ENCODE assay signal across 10 cellular contexts in the genomic region with DNA sequence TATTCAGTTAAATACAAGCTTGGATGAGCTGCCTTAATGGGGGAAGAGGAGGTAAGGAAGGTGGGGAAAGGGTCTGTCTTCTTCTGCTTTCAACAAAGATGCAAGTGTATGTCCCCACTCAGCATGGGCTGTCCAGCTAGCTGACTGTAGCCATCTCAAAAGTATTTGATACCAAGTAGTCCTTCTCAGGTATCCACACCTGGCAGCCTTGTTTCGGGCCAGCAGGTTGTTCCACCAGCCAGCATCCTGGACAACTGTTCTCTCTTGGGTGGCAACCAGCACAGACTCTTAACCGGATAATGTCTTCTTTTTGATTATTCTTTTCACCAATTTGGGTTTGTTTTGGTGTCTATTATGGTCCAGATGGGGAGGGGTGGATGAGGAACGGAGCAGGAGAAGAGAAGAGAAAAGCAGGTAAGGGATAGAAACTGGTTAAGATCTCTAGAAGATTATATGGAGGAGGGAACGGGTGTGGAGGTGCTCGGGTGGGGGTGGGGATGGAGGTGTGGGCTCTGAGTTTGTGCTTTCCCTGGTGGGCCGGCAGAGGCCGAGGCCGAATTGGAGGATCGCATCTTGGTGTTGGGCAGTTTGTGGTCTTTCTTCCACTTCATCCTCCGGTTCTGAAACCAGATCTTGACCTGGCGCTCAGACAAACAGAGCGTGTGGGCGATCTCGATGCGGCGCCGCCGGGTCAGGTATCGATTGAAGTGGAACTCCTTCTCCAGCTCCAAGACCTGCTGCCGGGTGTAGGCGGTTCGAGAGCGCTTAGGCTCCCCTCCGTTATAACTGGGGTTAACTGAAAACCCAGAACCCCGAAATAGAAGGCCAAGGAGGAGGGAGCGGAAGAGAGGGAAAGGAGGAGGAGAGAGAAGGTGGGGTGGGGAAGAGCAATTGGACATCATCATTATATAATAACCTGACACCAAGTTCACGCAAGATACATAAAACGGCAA. TPM values are rescaled to one million over a fixed set of nuclear protein-coding genes. Genes with fewer than 3 reads are reported as not detected.
DNase-seq lines count a peak whose midpoint lies in the region; ATAC-seq and TF ChIP-seq lines count a peak whose summit lies in the region.
"Had no signal": no experiment of that assay in that cellular context is flagged by ENCODE, and none has a peak within 500 bp of the region (broad histone marks: within the 10 kb centered on the region; RNA-seq: fewer than 3 reads in every experiment).

No MANE protein-coding gene starts in this region.

- H3K36me3 ChIP-seq in HEK293 (ENCODE audit: control insufficient read depth in 2 of 2, insufficient read depth in 1 of 2, low read length in 2 of 2): peaks cover 5 to 22% of the 10 kb centered on the region in 2 experiments; a peak in 1 of 3 replicates
- no peaks in the 10 kb centered on the region for H3K36me3 ChIP-seq in spleen

- DNase-seq in astrocyte of the cerebellum (ENCODE audit: low read depth): no peak
- DNase-seq in left lobe of liver (ENCODE audit: low spot score): peak; percentile 35
- DNase-seq in spleen: no peak
- no peak for DNase-seq in NCI-H82 (lab: John Stamatoyannopoulos, UW)
- no peak for DNase-seq in NCI-H69 (lab: John Stamatoyannopoulos, UW)
- DNase-seq: dorsolateral prefrontal cortex had no signal

- peak overlapping the region; percentile 100 for H3K27ac ChIP-seq in HEK293 (ENCODE audit: extremely low read depth, low read depth, low read length)
- peak overlapping the region in 5 of 8 donors; percentile 86 to 94 (median 91) for H3K27ac ChIP-seq in spleen
- H3K27ac ChIP-seq: dorsolateral prefrontal cortex had no signal

- 70 to 82% (median 78%) methylated on average over 28 of the region's 28 CpGs for WGBS in spleen, 5 donors

- no peaks in the 10 kb centered on the region for H3K9me3 ChIP-seq in HEK293 (ENCODE audit: control insufficient read depth, insufficient read depth, low read depth, low read length)
- H3K9me3 ChIP-seq in spleen: no peaks in the 10 kb centered on the region

- ATAC-seq in left lobe of liver: no peak
- ATAC-seq in SK-N-SH treated with all-trans-retinoic acid at 6 μM for 48 hours: no peak

- intact Hi-C loops in spleen (cut with DNase I; ENCODE audit: low total_unique reads): no loop called here

- no peak overlapping the region for H3K4me3 ChIP-seq in HEK293 (ENCODE audit: low read depth, low read length)
- peak overlapping the region; percentile 42 for H3K4me3 ChIP-seq in astrocyte of the cerebellum (ENCODE audit: low read depth, low read length)
- H3K4me3 ChIP-seq in spleen: peak overlapping the region; percentile 12 to 87 (median 58)
- H3K4me3 ChIP-seq: dorsolateral prefrontal cortex had no signal

- H3K4me1 ChIP-seq in HEK293 (ENCODE audit: control insufficient read depth, insufficient read depth, low read length) (peaks cover 66% of the 10 kb centered on the region), spleen (peaks cover 0 to 22% (median 6%) of the 10 kb centered on the region in 6 donors)

- TF ChIP-seq POLR2A in spleen (IDR thresholded peaks at IDR 0.05): no peak

- CTCF ChIA-PET in HEK293 (lab: Yijun Ruan, JAX): interaction anchor here (0.8 to 1.6 kb wide), 5 partner anchors 9 to 447 kb away, joined by 3 to 6 read pairs (median 4); partner anchors contain the start of gene HOXA6

- in situ Hi-C loops in astrocyte of the cerebellum (cut with HindIII; ENCODE audit: low sequenced_read_pairs): no loop called here

- peaks cover 0 to 14% (median 0%) of the 10 kb centered on the region in 7 donors for H3K27me3 ChIP-seq in spleen (replicated peaks in 1 of 7)

- TF ChIP-seq CTCF in HEK293 (tag by site-specific recombination; IDR thresholded peaks at IDR 0.05): no peak
- no peak for TF ChIP-seq CTCF in astrocyte of the cerebellum (IDR thresholded peaks at IDR 0.05; ENCODE audit: low read depth, low read length, missing control alignments)
- no peak for TF ChIP-seq CTCF in spleen (IDR thresholded peaks at IDR 0.05 in 8 of 11, conservative IDR thresholded peaks at IDR 0.05 in 3 of 11)

- POLR2A ChIA-PET in HEK293 (lab: Yijun Ruan, JAX): interaction anchor here (1.3 to 1.4 kb wide), 2 partner anchors 14 to 15 kb away, joined by 3 to 4 read pairs; no protein-coding TSS in a partner anchor

TF ChIP-seq in HEK293, 187 proteins besides CTCF, POLR2A, EP300 and RAD21 (continues in another document):
- no peak for TF ChIP-seq ZNF184 (tag by site-specific recombination; IDR thresholded peaks at IDR 0.05)
- peak; percentile 81 for TF ChIP-seq ZFHX2 (tag by site-specific recombination; conservative IDR thresholded peaks at IDR 0.05)
- TF ChIP-seq ZNF664 (tag by site-specific recombination; IDR thresholded peaks at IDR 0.05): no peak
- TF ChIP-seq WT1 (tag by site-specific recombination; IDR thresholded peaks at IDR 0.05): no peak
- TF ChIP-seq, protein P1, sequence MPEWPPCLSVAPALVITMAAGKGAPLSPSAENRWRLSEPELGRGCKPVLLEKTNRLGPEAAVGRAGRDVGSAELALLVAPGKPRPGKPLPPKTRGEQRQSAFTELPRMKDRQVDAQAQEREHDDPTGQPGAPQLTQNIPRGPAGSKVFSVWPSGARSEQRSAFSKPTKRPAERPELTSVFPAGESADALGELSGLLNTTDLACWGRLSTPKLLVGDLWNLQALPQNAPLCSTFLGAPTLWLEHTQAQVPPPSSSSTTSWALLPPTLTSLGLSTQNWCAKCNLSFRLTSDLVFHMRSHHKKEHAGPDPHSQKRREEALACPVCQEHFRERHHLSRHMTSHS (tag by site-specific recombination; IDR thresholded peaks at IDR 0.05): no peak
- no peak for TF ChIP-seq YY1 (tag by site-specific recombination; IDR thresholded peaks at IDR 0.05)
- TF ChIP-seq ZNF747 (tag by site-specific recombination; IDR thresholded peaks at IDR 0.05): no peak
- no peak for TF ChIP-seq ZNF24 (tag by site-specific recombination; IDR thresholded peaks at IDR 0.05)
- TF ChIP-seq ZNF248 (tag by site-specific recombination; IDR thresholded peaks at IDR 0.05): no peak
- TF ChIP-seq ZNF221 (tag by site-specific recombination; IDR thresholded peaks at IDR 0.05; ENCODE audit: borderline replicate concordance): no peak
- no peak for TF ChIP-seq GLIS1 (tag by site-specific recombination; IDR thresholded peaks at IDR 0.05)

TF ChIP-seq in SK-N-SH treated with all-trans-retinoic acid at 6 μM for 48 hours, 23 proteins besides CTCF, POLR2A, EP300 and RAD21:
- TF ChIP-seq GLIS3 (CRISPR knock-in tag; IDR thresholded peaks at IDR 0.05) (no peak), CSDC2 (CRISPR knock-in tag; IDR thresholded peaks at IDR 0.05) (no peak), ISL1 (CRISPR knock-in tag; IDR thresholded peaks at IDR 0.05) (no peak), RARB (CRISPR knock-in tag; IDR thresholded peaks at IDR 0.05) (no peak), ARNTL (CRISPR knock-in tag; IDR thresholded peaks at IDR 0.05; ENCODE audit: borderline replicate concordance, low read depth) (no peak)
TF ChIP-seq in SK-N-SH treated with all-trans-retinoic acid at 6 μM for 48 hours: peak in this region for 0.

RNA-seq across cellular contexts. Expression of gene HOXA4, which starts 1.5 kb away (rescaled TPM):
- total RNA-seq in left lobe of liver (0.43 TPM), spleen (10 to 100 TPM in 1 of 7 donors, 1 to 10 TPM in 6; 2.7 to 10.8 (median 4.6) TPM)
- 1 to 10 TPM; 2.1 to 5.9 (median 3.6) TPM for polyA plus RNA-seq in spleen
- total RNA-seq: activated T-helper 2 cell treated with anti-CD3 and anti-CD28 coated beads, Interferon-gamma antibody, Interleukin-2, Interleukin-4, amounts not matched to agents 10 μg/mL and 5 μg/mL and 100 μg/mL, durations not matched to agents 14 hours and 24 hours and 36 hours had no signal

RNA-seq across cellular contexts. Expression of gene HOXA5, which starts 14.4 kb away (rescaled TPM):
- 0.50 TPM for total RNA-seq in left lobe of liver
- total RNA-seq in spleen: 1 to 10 TPM; 3.0 to 9.3 (median 6.9) TPM
- polyA plus RNA-seq in spleen: 1 to 10 TPM; 1.6 to 2.3 (median 2.2) TPM
- total RNA-seq: activated T-helper 2 cell treated with anti-CD3 and anti-CD28 coated beads, Interferon-gamma antibody, Interleukin-2, Interleukin-4, amounts not matched to agents 10 μg/mL and 5 μg/mL and 100 μg/mL, durations not matched to agents 14 hours and 24 hours and 36 hours had no signal

RNA-seq across cellular contexts. Expression of gene HOXA6, which starts 18.5 kb away (rescaled TPM):
- total RNA-seq in left lobe of liver (not detected), spleen (1 to 10 TPM in 5 of 7 donors, under 1 TPM in 2; 0.38 to 2.0 (median 1.4) TPM)
- under 1 TPM in 1 of 3 donors, not detected in 2; 0.26 TPM for polyA plus RNA-seq in spleen
- total RNA-seq: activated T-helper 2 cell treated with anti-CD3 and anti-CD28 coated beads, Interferon-gamma antibody, Interleukin-2, Interleukin-4, amounts not matched to agents 10 μg/mL and 5 μg/mL and 100 μg/mL, durations not matched to agents 14 hours and 24 hours and 36 hours; dorsolateral prefrontal cortex; right cardiac atrium had no signal
- polyA plus RNA-seq: right cardiac atrium had no signal

RNA-seq across cellular contexts. Expression of gene HOXA3, which starts 23.3 kb away (rescaled TPM):
- 0.30 TPM for total RNA-seq in left lobe of liver
- total RNA-seq in spleen: 1 to 10 TPM in 5 of 7 donors, under 1 TPM in 2; 0.51 to 6.1 (median 2.2) TPM
- polyA plus RNA-seq in spleen: 1 to 10 TPM in 1 of 3 donors, under 1 TPM in 2; 0.57 to 1.4 (median 0.62) TPM
- total RNA-seq: activated T-helper 2 cell treated with anti-CD3 and anti-CD28 coated beads, Interferon-gamma antibody, Interleukin-2, Interleukin-4, amounts not matched to agents 10 μg/mL and 5 μg/mL and 100 μg/mL, durations not matched to agents 14 hours and 24 hours and 36 hours had no signal

RNA-seq across cellular contexts. Expression of gene HOXA2, which starts 26.6 kb away (rescaled TPM):
- total RNA-seq in left lobe of liver (0.15 TPM), spleen (1 to 10 TPM in 4 of 7 donors, under 1 TPM in 3; 0.70 to 2.8 (median 1.3) TPM)
- under 1 TPM; 0.41 to 0.83 (median 0.55) TPM for polyA plus RNA-seq in spleen
- total RNA-seq: activated T-helper 2 cell treated with anti-CD3 and anti-CD28 coated beads, Interferon-gamma antibody, Interleukin-2, Interleukin-4, amounts not matched to agents 10 μg/mL and 5 μg/mL and 100 μg/mL, durations not matched to agents 14 hours and 24 hours and 36 hours; dorsolateral prefrontal cortex had no signal
